In the genomic region with DNA sequence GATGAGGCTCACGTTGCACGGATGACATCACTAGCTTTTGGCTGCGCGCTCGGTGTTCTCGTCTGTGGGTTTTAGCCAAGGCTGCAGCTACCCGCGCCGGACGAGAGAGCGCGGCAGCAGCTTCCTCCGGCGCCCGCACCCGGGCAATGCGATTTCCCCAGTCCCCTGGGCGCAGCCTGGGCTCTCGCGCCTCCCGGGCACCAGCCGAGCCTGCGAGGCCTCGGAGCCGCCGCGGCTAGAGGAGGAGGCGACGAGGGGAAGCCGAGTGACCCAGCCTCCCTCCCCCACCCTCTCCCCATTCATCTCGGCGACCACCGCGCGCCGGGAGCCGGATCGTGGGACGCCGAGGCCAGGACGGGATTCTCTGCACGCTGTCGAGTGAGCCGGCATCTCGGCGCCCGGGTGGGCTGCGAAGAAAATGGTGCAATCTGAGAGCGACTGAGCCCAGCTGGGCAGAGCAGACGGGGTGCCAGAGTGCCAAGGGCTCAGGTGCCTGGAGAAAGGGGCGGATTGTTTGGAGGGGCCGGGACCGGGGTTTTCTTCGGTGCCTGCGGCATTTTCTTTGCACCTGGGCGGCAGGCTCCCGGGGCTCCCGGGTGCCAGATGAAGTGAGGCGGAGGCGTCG, we compare ENCODE assay signal across 8 cellular contexts. TPM values are rescaled to one million over a fixed set of nuclear protein-coding genes. Genes with fewer than 3 reads are reported as not detected.
DNase-seq lines count a peak whose midpoint lies in the region; ATAC-seq, FAIRE-seq and TF ChIP-seq lines count a peak whose summit lies in the region.

No MANE protein-coding gene starts in this region.

- H3K27ac Mint-ChIP-seq in activated CD4-positive, alpha-beta T cell treated with anti-CD3 and anti-CD28 coated beads for 36 hours, result no peak overlapping the region
- no peak overlapping the region for H3K27ac Mint-ChIP-seq in activated naive CD8-positive, alpha-beta T cell treated with anti-CD3 and anti-CD28 coated beads, Interleukin-2, amount 50 U/mL, for 24 hours

- DNase-seq in activated CD4-positive, alpha-beta T cell treated with anti-CD3 and anti-CD28 coated beads for 36 hours, result peak; percentile 54
- no peak for DNase-seq in activated CD4-positive, alpha-beta T cell treated with anti-CD3 and anti-CD28 coated beads for 4 hours
- DNase-seq in NCI-H345 (lab: John Stamatoyannopoulos, UW), result peak; percentile 88
- peak; percentile 27 for DNase-seq in activated naive CD8-positive, alpha-beta T cell treated with anti-CD3 and anti-CD28 coated beads, Interleukin-2, amount 50 U/mL, for 24 hours
- DNase-seq in heart left ventricle, result peak; percentile 46 to 77 (median 66)
- DNase-seq in ovary, result peak in 4 of 5 donors; percentile 15 to 66 (median 32)
- no peak for DNase-seq in GM12892 (ENCODE audit: insufficient read length)
- no peak for DNase-seq in HUDEP-2 (lab: John Stamatoyannopoulos, UW; ENCODE audit: unreplicated experiment in 76 of 76)

- TF ChIP-seq POLR2A in heart left ventricle (IDR thresholded peaks at IDR 0.05) (no peak), ovary (IDR thresholded peaks at IDR 0.05) (no peak), GM12892 (IDR thresholded peaks at IDR 0.05; ENCODE audit: low read depth, low read length) (no peak)

- H3K27me3 ChIP-seq in heart left ventricle (peaks cover 0 to 77% (median 8%) of the 10 kb centered on the region in 9 donors), ovary (no peaks in the 10 kb centered on the region)

- peak; percentile 42 for ATAC-seq in activated CD4-positive, alpha-beta T cell treated with anti-CD3 and anti-CD28 coated beads for 36 hours
- peak; percentile 38 for ATAC-seq in activated naive CD8-positive, alpha-beta T cell treated with anti-CD3 and anti-CD28 coated beads, Interleukin-2, amount 50 U/mL, for 24 hours
- peak; percentile 63 to 85 (median 80) for ATAC-seq in heart left ventricle

- TF ChIP-seq CTCF in heart left ventricle (IDR thresholded peaks at IDR 0.05) (peak in 1 of 12 donors; percentile 8), ovary (IDR thresholded peaks at IDR 0.05) (no peak)

- no peak for FAIRE-seq in GM12892 (lab: Jason Lieb, UNC)

- H3K9me3 Mint-ChIP-seq in activated CD4-positive, alpha-beta T cell treated with anti-CD3 and anti-CD28 coated beads for 36 hours (ENCODE audit: low read depth), result no peaks in the 10 kb centered on the region
- no peaks in the 10 kb centered on the region for H3K9me3 Mint-ChIP-seq in activated naive CD8-positive, alpha-beta T cell treated with anti-CD3 and anti-CD28 coated beads, Interleukin-2, amount 50 U/mL, for 24 hours

- POLR2A ChIA-PET in activated CD4-positive, alpha-beta T cell treated with anti-CD3 and anti-CD28 coated beads for 36 hours (lab: Charles Lee), result no interaction called here

- peak overlapping the region; percentile 46 to 67 (median 58) for H3K4me3 ChIP-seq in heart left ventricle
- H3K4me3 ChIP-seq in ovary, result peak overlapping the region; percentile 37

- H3K27ac ChIP-seq in heart left ventricle (peak overlapping the region in 5 of 12 donors; percentile 12 to 61 (median 54)), ovary (no peak overlapping the region)

- CTCF ChIA-PET in activated CD4-positive, alpha-beta T cell treated with anti-CD3 and anti-CD28 coated beads for 36 hours (lab: Charles Lee), result interaction anchor here (1.1 kb wide), 1 partner anchor 628 kb away, joined by 3 read pairs; no protein-coding TSS in a partner anchor

- H3K4me1 Mint-ChIP-seq in activated CD4-positive, alpha-beta T cell treated with anti-CD3 and anti-CD28 coated beads for 36 hours, result peaks cover 16% of the 10 kb centered on the region
- H3K4me1 Mint-ChIP-seq in activated naive CD8-positive, alpha-beta T cell treated with anti-CD3 and anti-CD28 coated beads, Interleukin-2, amount 50 U/mL, for 24 hours, result peaks cover 20% of the 10 kb centered on the region

- no peaks in the 10 kb centered on the region for H3K36me3 Mint-ChIP-seq in activated CD4-positive, alpha-beta T cell treated with anti-CD3 and anti-CD28 coated beads for 36 hours (ENCODE audit: low read depth)
- H3K36me3 Mint-ChIP-seq in activated naive CD8-positive, alpha-beta T cell treated with anti-CD3 and anti-CD28 coated beads, Interleukin-2, amount 50 U/mL, for 24 hours (ENCODE audit: low read depth), result no peaks in the 10 kb centered on the region

- H3K36me3 ChIP-seq in heart left ventricle (no peaks in the 10 kb centered on the region), ovary (no peaks in the 10 kb centered on the region)

- no peak for TF ChIP-seq EP300 in ovary (IDR thresholded peaks at IDR 0.05)

- H3K4me3 Mint-ChIP-seq in activated CD4-positive, alpha-beta T cell treated with anti-CD3 and anti-CD28 coated beads for 36 hours, result peak overlapping the region; percentile 52
- peak overlapping the region; percentile 68 for H3K4me3 Mint-ChIP-seq in activated naive CD8-positive, alpha-beta T cell treated with anti-CD3 and anti-CD28 coated beads, Interleukin-2, amount 50 U/mL, for 24 hours

- H3K27me3 Mint-ChIP-seq in activated CD4-positive, alpha-beta T cell treated with anti-CD3 and anti-CD28 coated beads for 36 hours, result peaks cover 48% of the 10 kb centered on the region
- peaks cover 52% of the 10 kb centered on the region for H3K27me3 Mint-ChIP-seq in activated naive CD8-positive, alpha-beta T cell treated with anti-CD3 and anti-CD28 coated beads, Interleukin-2, amount 50 U/mL, for 24 hours

- H3K4me1 ChIP-seq in heart left ventricle (peaks cover 0 to 42% (median 20%) of the 10 kb centered on the region in 12 donors), ovary (ENCODE audit: insufficient read depth) (peaks cover 12% of the 10 kb centered on the region)

- WGBS in heart left ventricle, 4 donors, result 1% methylated on average over 18 to 61 of the region's 61 CpGs
- WGBS in ovary, 3 donors, result 0% methylated on average over 43 to 61 of the region's 61 CpGs

- intact Hi-C loops in activated CD4-positive, alpha-beta T cell treated with anti-CD3 and anti-CD28 coated beads for 36 hours (cut with DNase I, micrococcal nuclease), result loop anchor here in 1 of 2 experiments (2.0 to 5.0 kb wide), 2 partner anchors 58 to 580 kb away; partner anchors contain the start of gene MRPS33
- intact Hi-C loops in heart left ventricle (cut with DNase I) (loop anchor here in 7 of 10 donors (2.0 to 10.0 kb wide), 6 partner anchors 142 to 576 kb away; no protein-coding TSS in a partner anchor), ovary (cut with DNase I) (no loop called here)

- H3K9me3 ChIP-seq in heart left ventricle, result no peaks in the 10 kb centered on the region
- no peaks in the 10 kb centered on the region for H3K9me3 ChIP-seq in ovary

RNA-seq across cellular contexts. Expression of gene TMEM178B, which starts 1.2 kb away (rescaled TPM):
- total RNA-seq in activated CD4-positive, alpha-beta T cell treated with anti-CD3 and anti-CD28 coated beads for 36 hours, result under 1 TPM; 0.23 TPM
- 10 to 100 TPM; 15.2 to 58.5 (median 23.1) TPM for total RNA-seq in heart left ventricle
- polyA plus RNA-seq in heart left ventricle, result 1 to 10 TPM; 1.2 to 5.7 TPM
- total RNA-seq in ovary, result 1 to 10 TPM in 1 of 7 donors, under 1 TPM in 6; 0.10 to 1.6 (median 0.30) TPM
- under 1 TPM; 0.13 to 0.52 TPM for polyA plus RNA-seq in ovary
- 0.61 TPM for polyA plus RNA-seq in GM12892 (2012; ENCODE audit: missing spikeins)

RNA-seq across cellular contexts. Expression of gene MRPS33, which starts 57.9 kb away (rescaled TPM):
- total RNA-seq in activated CD4-positive, alpha-beta T cell treated with anti-CD3 and anti-CD28 coated beads for 36 hours, result 100 to 1,000 TPM; 101 to 104 TPM
- total RNA-seq in heart left ventricle (100 to 1,000 TPM in 6 of 9 donors, 10 to 100 TPM in 3; 43.7 to 137 (median 105) TPM), ovary (10 to 100 TPM; 20.0 to 52.1 (median 41.7) TPM)
- polyA plus RNA-seq in heart left ventricle (100 to 1,000 TPM in 1 of 2 donors, 10 to 100 TPM in 1; 71.8 to 146 TPM), ovary (10 to 100 TPM; 58.4 to 82.1 TPM)
- 140 TPM for polyA plus RNA-seq in GM12892 (2012; ENCODE audit: missing spikeins)

Comparison
In these comparisons a context has a peak if more than half of its experiments do, and no peak if none do; other contexts are left out.
1. DNase-seq: peak in activated CD4-positive, alpha-beta T cell treated with anti-CD3 and anti-CD28 coated beads for 36 hours (single experiment), NCI-H345 (single experiment), activated naive CD8-positive, alpha-beta T cell treated with anti-CD3 and anti-CD28 coated beads, Interleukin-2, amount 50 U/mL, for 24 hours (single experiment), heart left ventricle (5 of 5) and ovary (4 of 5); none in activated CD4-positive, alpha-beta T cell treated with anti-CD3 and anti-CD28 coated beads for 4 hours (0 of 2), GM12892 (single experiment) and HUDEP-2 (0 of 76).
2. RNA of gene TMEM178B, which starts 1.2 kb away (total RNA-seq): 15.2 to 58.5 TPM in heart left ventricle; 0.10 to 1.6 TPM in ovary and 0.23 TPM in activated CD4-positive, alpha-beta T cell treated with anti-CD3 and anti-CD28 coated beads for 36 hours; every median in the first group is over 4 times any median in the second.
3. intact Hi-C loops: an anchor here in heart left ventricle (2.0 to 10.0 kb wide); none called in ovary.
4. Peak in every context shown above with its lines, with median percentiles within 50 percentile points of each other: ATAC-seq.